In genomic region chr9:137240321-137240840, GRCh38 we compare ENCODE assay signal across 1 cellular context.
TF ChIP-seq lines count a peak whose summit lies in the region.

No MANE protein-coding gene starts in this region.

TF ChIP-seq in K562, 482 proteins besides CTCF, POLR2A, EP300 and RAD21 (continued from another document and continues in another):
- peak; percentile 82 for TF ChIP-seq TFAP4 (CRISPR knock-in tag; IDR thresholded peaks at IDR 0.05; ENCODE audit: borderline replicate concordance)
- TF ChIP-seq PTBP1 (IDR thresholded peaks at IDR 0.05; ENCODE audit: low read depth, low read length): no peak
- no peak for TF ChIP-seq SMC3 (conservative IDR thresholded peaks at IDR 0.05; ENCODE audit: insufficient read depth, low read depth, low read length)
- no peak for TF ChIP-seq ZSCAN32 (CRISPR knock-in tag; IDR thresholded peaks at IDR 0.05)
- TF ChIP-seq NR4A1 (CRISPR knock-in tag; IDR thresholded peaks at IDR 0.05): peak; percentile 83; the same call in 1 of the 2 replicates
- peak; percentile 74; the same call in 1 of the 2 replicates for TF ChIP-seq NR4A1 (tag; IDR thresholded peaks at IDR 0.05)
- TF ChIP-seq HMGXB4 (CRISPR knock-in tag; IDR thresholded peaks at IDR 0.05): peak; percentile 76; the same call in 1 of the 2 replicates
- no peak for TF ChIP-seq BACH1 (tag; IDR thresholded peaks at IDR 0.05)
- TF ChIP-seq E2F3 (CRISPR knock-in tag; IDR thresholded peaks at IDR 0.05): 0 out of 2 replicates have a peak, but pooled peaks have one; percentile 69
- peak; percentile 40; the same call in 1 of the 2 replicates for TF ChIP-seq CREB1 (IDR thresholded peaks at IDR 0.05)
- peak; percentile 65 for TF ChIP-seq CREB1 (CRISPR knock-in tag; IDR thresholded peaks at IDR 0.05)
- TF ChIP-seq THAP7 (CRISPR knock-in tag; IDR thresholded peaks at IDR 0.05): peak; percentile 71; the same call in 1 of the 2 replicates
- TF ChIP-seq L3MBTL2 (IDR thresholded peaks at IDR 0.05): peak; percentile 99
- no peak for TF ChIP-seq ZNF696 (CRISPR knock-in tag; conservative IDR thresholded peaks at IDR 0.05)
- TF ChIP-seq LARP7 (IDR thresholded peaks at IDR 0.05): no peak
- no peak for TF ChIP-seq CBFB (CRISPR knock-in tag; IDR thresholded peaks at IDR 0.05)
- no peak for TF ChIP-seq E2F8 (IDR thresholded peaks at IDR 0.05; ENCODE audit: low read depth, partially characterized antibody)
- TF ChIP-seq RUNX1 (IDR thresholded peaks at IDR 0.05; ENCODE audit: low read depth): no peak
- no peak for TF ChIP-seq U2AF1 (optimal IDR thresholded peaks at IDR 0.05; ENCODE audit: low read depth, low read length)
- TF ChIP-seq EHMT2 (IDR thresholded peaks at IDR 0.05): no peak
- no peak for TF ChIP-seq NFXL1 (CRISPR knock-in tag; IDR thresholded peaks at IDR 0.05)
- no peak for TF ChIP-seq TRIM25 (IDR thresholded peaks at IDR 0.05; ENCODE audit: borderline replicate concordance)
- TF ChIP-seq ZNF239 (CRISPR knock-in tag; IDR thresholded peaks at IDR 0.05): no peak
- no peak for TF ChIP-seq IRF9 (tag; IDR thresholded peaks at IDR 0.05)
- peak; percentile 65; the same call in 1 of the 2 replicates for TF ChIP-seq HDAC2 (IDR thresholded peaks at IDR 0.05)
- no peak for TF ChIP-seq XRCC4 (IDR thresholded peaks at IDR 0.05; ENCODE audit: extremely low read depth, insufficient read depth, insufficient read length)
- no peak for TF ChIP-seq NR0B1 (IDR thresholded peaks at IDR 0.05; ENCODE audit: partially characterized antibody)
- no peak; the same call in 1 of the 2 replicates for TF ChIP-seq ARID1B (IDR thresholded peaks at IDR 0.05)
- TF ChIP-seq ADNP (tag; IDR thresholded peaks at IDR 0.05): no peak
- TF ChIP-seq SAFB2 (IDR thresholded peaks at IDR 0.05; ENCODE audit: borderline replicate concordance, low read depth, low read length, severe bottlenecking): no peak
- peak; percentile 71; the same call in 1 of the 2 replicates for TF ChIP-seq ATF7 (IDR thresholded peaks at IDR 0.05)
- TF ChIP-seq GABPA (tag; conservative IDR thresholded peaks at IDR 0.05; ENCODE audit: low read depth): no peak
- peak; percentile 85; the same call in 1 of the 2 replicates for TF ChIP-seq THAP12 (CRISPR knock-in tag; IDR thresholded peaks at IDR 0.05)
- no peak for TF ChIP-seq SIX5 (IDR thresholded peaks at IDR 0.05; ENCODE audit: borderline replicate concordance in 1 of 2, insufficient read depth in 1 of 2, low read depth in 1 of 2, low read length in 2 of 2)
- peak; percentile 91; the same call in 1 of the 2 replicates for TF ChIP-seq FOXP4 (CRISPR knock-in tag; IDR thresholded peaks at IDR 0.05; ENCODE audit: borderline replicate concordance)
- TF ChIP-seq ZNF79 (CRISPR knock-in tag; IDR thresholded peaks at IDR 0.05; ENCODE audit: low read depth): no peak
- TF ChIP-seq NCOA2 (IDR thresholded peaks at IDR 0.05; ENCODE audit: partially characterized antibody in 2 of 2): no peak
- no peak for TF ChIP-seq HDGF (IDR thresholded peaks at IDR 0.05)
- TF ChIP-seq MTA1 (IDR thresholded peaks at IDR 0.05; ENCODE audit: borderline replicate concordance): peak; percentile 75
- TF ChIP-seq KLF1 (tag; IDR thresholded peaks at IDR 0.05): peak; percentile 86
- no peak for TF ChIP-seq TAF1 (IDR thresholded peaks at IDR 0.05; ENCODE audit: control insufficient read depth, extremely low read depth, insufficient read depth, low read length, severe bottlenecking)
- TF ChIP-seq MYNN (IDR thresholded peaks at IDR 0.05): peak; percentile 28; the same call in 1 of the 2 replicates
- no peak for TF ChIP-seq MYNN (CRISPR knock-in tag; IDR thresholded peaks at IDR 0.05)
- peak; percentile 58 for TF ChIP-seq SOX6 (IDR thresholded peaks at IDR 0.05)
- TF ChIP-seq ZFP30 (CRISPR knock-in tag; IDR thresholded peaks at IDR 0.05; ENCODE audit: borderline replicate concordance): no peak
- TF ChIP-seq NCOR1 (IDR thresholded peaks at IDR 0.05): no peak
- TF ChIP-seq MCM3 (IDR thresholded peaks at IDR 0.05): no peak
- no peak for TF ChIP-seq PHF21A (IDR thresholded peaks at IDR 0.05; ENCODE audit: borderline replicate concordance, low read depth)
- TF ChIP-seq FOS (IDR thresholded peaks at IDR 0.05; ENCODE audit: extremely low read depth, insufficient read length): no peak
- TF ChIP-seq GTF2E2 (tag; IDR thresholded peaks at IDR 0.05): no peak
- TF ChIP-seq ZNF740 (CRISPR knock-in tag; IDR thresholded peaks at IDR 0.05): peak; percentile 43; the same call in 1 of the 2 replicates
- no peak for TF ChIP-seq ZNF740 (tag; IDR thresholded peaks at IDR 0.05)
- TF ChIP-seq ZKSCAN1 (IDR thresholded peaks at IDR 0.05; ENCODE audit: low read depth, low read length): no peak
- 0 out of 2 replicates have a peak, but pooled peaks have one; percentile 43 for TF ChIP-seq HOMEZ (CRISPR knock-in tag; IDR thresholded peaks at IDR 0.05)
